28 cellular contexts compared by ENCODE assay signal in genomic region chr2:110121052-110121334, GRCh38. TPM values are rescaled to one million over a fixed set of nuclear protein-coding genes. Genes with fewer than 3 reads are reported as not detected.
A peak's percentile ranks its signal among the peaks of the same experiment; 100 is the strongest.
DNase-seq lines count a peak whose midpoint lies in the region; ATAC-seq and TF ChIP-seq lines count a peak whose summit lies in the region.
"Had no signal": no experiment of that assay in that cellular context is flagged by ENCODE, and none has a peak within 500 bp of the region (broad histone marks: within the 10 kb centered on the region; RNA-seq: fewer than 3 reads in every experiment).

No MANE protein-coding gene starts in this region.

- ATAC-seq in left ventricle myocardium superior (peak; percentile 48), Right ventricle myocardium superior (ENCODE audit: poor library complexity) (no peak), HG02588 (IDR thresholded peaks at IDR 0.05; ENCODE audit: unreplicated experiment) (no peak)
- ATAC-seq: CD8-positive, alpha-beta T cell had no signal

- no peaks in the 10 kb centered on the region for H3K9me3 ChIP-seq in osteoblast (ENCODE audit: low read depth, low read length)

- H3K4me2 ChIP-seq in osteoblast (ENCODE audit: insufficient read depth, low read length) = peak overlapping the region; percentile 27
- H3K4me2 ChIP-seq: PC-9 had no signal

- no peaks in the 10 kb centered on the region for H4K20me1 ChIP-seq in osteoblast (ENCODE audit: insufficient read depth, low read length)

- H3K4me3 ChIP-seq in osteoblast (ENCODE audit: insufficient read depth, low read length) = no peak overlapping the region
- H3K4me3 ChIP-seq: PC-9 had no signal

- no peaks in the 10 kb centered on the region for H3K27me3 ChIP-seq in osteoblast (ENCODE audit: insufficient read depth, low read length)

- no peak for TF ChIP-seq CTCF in VCaP (conservative IDR thresholded peaks at IDR 0.05)
- no peak for TF ChIP-seq CTCF in osteoblast (IDR thresholded peaks at IDR 0.05; ENCODE audit: extremely low read depth, low read depth, low read length)

- no peaks in the 10 kb centered on the region for H3K36me3 ChIP-seq in osteoblast (ENCODE audit: insufficient read depth, low read length)

- intact Hi-C loops in left ventricle myocardium superior (cut with micrococcal nuclease) (no loop called here), Right ventricle myocardium superior (cut with DNase I) (no loop called here)

- DNase-seq in left ventricle myocardium superior (no peak), Right ventricle myocardium superior (no peak), osteoblast (ENCODE audit: insufficient read length, low spot score, missing footprints) (no peak), NOMO-1 treated with dmso at 0.1 percent for 144 hours (lab: John Stamatoyannopoulos, UW; ENCODE audit: unreplicated experiment) (no peak), LoVo (ENCODE audit: low spot score) (no peak)
- DNase-seq: Calu3; CD8-positive, alpha-beta T cell; DMS79 treated with DMSO at 0.1 percent for 48 hours; H7; KBM-7; NCI-H1048; NCI-H1417; NCI-H1694; NCI-H2029 treated with DMSO at 0.1 percent for 48 hours; NCI-H446 treated with DMSO at 0.1 percent for 48 hours; NCI-H526; NCI-H82; NK-92 treated with Interleukin-12 subunit alpha and Interleukin-12 subunit beta, amount 100 ng/mL, for 24 hours; PC-9; RPMI8226; SHP77; SW 1271 had no signal

- peaks cover 25% of the 10 kb centered on the region for H3K4me1 ChIP-seq in osteoblast (ENCODE audit: insufficient read depth, low read length)

- H2AFZ ChIP-seq in osteoblast (ENCODE audit: low read length) = peak overlapping the region; percentile 60
- H2AFZ ChIP-seq: PC-9 had no signal

- H3K79me2 ChIP-seq in osteoblast (ENCODE audit: insufficient read depth, low read length) = no peaks in the 10 kb centered on the region

- H3K27ac ChIP-seq in VCaP (peak overlapping the region; percentile 92), osteoblast (ENCODE audit: low read depth, low read length) (no peak overlapping the region)
- H3K27ac ChIP-seq: C4-2B, PC-9 had no signal

RNA-seq across cellular contexts. Expression of gene MALL, which starts 5.4 kb away (rescaled TPM):
- total RNA-seq in left ventricle myocardium superior (12.0 TPM), Right ventricle myocardium superior (9.9 TPM), osteoblast (4.4 and 5.1 TPM in 2 replicates)
- total RNA-seq: B cell; CD8-positive, alpha-beta T cell; LHCN-M2; SK-MEL-5 had no signal
